ENCODE assay signal across 8 cellular contexts in genomic region chr14:64704145-64704742, GRCh38. TPM values are rescaled to one million over a fixed set of nuclear protein-coding genes. Genes with fewer than 3 reads are reported as not detected.
DNase-seq lines count a peak whose midpoint lies in the region; ATAC-seq, FAIRE-seq and TF ChIP-seq lines count a peak whose summit lies in the region.

Gene PLEKHG3 (plus strand): TSS chr14:64704424. CDS start chr14:64727632, 23,208 bp downstream.

- H2AFZ ChIP-seq in Loucy (ENCODE audit: low read length): peak within 1 kb of the TSS; percentile 83

- DNase-seq in Calu3 (peak; percentile 81), T-helper 9 cell (peak; percentile 40), kidney tubule cell (ENCODE audit: low spot score) (peak; percentile 94), small intestine (peak; percentile 83)

- H3K4me2 ChIP-seq in Loucy (ENCODE audit: low read depth, low read length, poor library complexity, severe bottlenecking): peak within 1 kb of the TSS; percentile 96

- H3K9me3 ChIP-seq in Loucy (ENCODE audit: insufficient read depth, low read depth, low read length): no peaks in the 10 kb centered on the region
- no peaks in the 10 kb centered on the region for H3K9me3 ChIP-seq in small intestine (ENCODE audit: control insufficient read depth, low read depth)

- no peaks in the 10 kb centered on the region for H4K20me1 ChIP-seq in Loucy (ENCODE audit: insufficient read depth, low read length, poor library complexity, severe bottlenecking)

- TF ChIP-seq CTCF in Calu3 (IDR thresholded peaks at IDR 0.05; ENCODE audit: unreplicated experiment) (no peak), Loucy (conservative IDR thresholded peaks at IDR 0.05; ENCODE audit: low read length) (no peak)

- CTCF ChIA-PET in Calu3 (lab: Charles Lee): interaction anchor here (0.7 to 1.7 kb wide), 2 partner anchors 16 to 60 kb away, joined by 3 to 4 read pairs; no protein-coding TSS in a partner anchor

- H3K79me2 ChIP-seq in Loucy (ENCODE audit: insufficient read depth, low read length): peaks cover 39% of the 10 kb centered on the region

- FAIRE-seq in small intestine (lab: Jason Lieb, UNC): no peak

- H3K4me1 ChIP-seq in Loucy (ENCODE audit: insufficient read depth, low read length, poor library complexity, severe bottlenecking): peaks cover 54% of the 10 kb centered on the region
- peaks cover 12 to 15% of the 10 kb centered on the region in 2 donors for H3K4me1 ChIP-seq in small intestine (ENCODE audit: control insufficient read depth in 2 of 2, insufficient read depth in 1 of 2, low read depth in 1 of 2, low read length in 1 of 2)

- peaks cover 10% of the 10 kb centered on the region; the same call in 1 of the 2 replicates for H3F3A ChIP-seq in Loucy (ENCODE audit: low read depth)

- peak within 1 kb of the TSS; percentile 47 for H3K27ac Mint-ChIP-seq in Calu3 (ENCODE audit: unreplicated experiment)
- peak within 1 kb of the TSS; percentile 79 for H3K27ac Mint-ChIP-seq in dendritic cell treated with granulocyte-macrophage colony-stimulating factor and Interleukin-4, amounts not matched to agents 40 ng/mL and 50 ng/mL, for 4 days

- no peak for ATAC-seq in HG03280 (IDR thresholded peaks at IDR 0.05; ENCODE audit: unreplicated experiment)
- ATAC-seq in GM19324 (IDR thresholded peaks at IDR 0.05; ENCODE audit: low FRiP score, unreplicated experiment): no peak

- peak within 1 kb of the TSS; percentile 89 for H3K9ac ChIP-seq in Loucy (ENCODE audit: low read depth, low read length, poor library complexity, severe bottlenecking)

- WGBS in small intestine, 3 donors: 0 to 1% (median 1%) methylated on average over 64 to 69 of the region's 69 CpGs

- H3K36me3 Mint-ChIP-seq in Calu3 (ENCODE audit: insufficient read depth, unreplicated experiment): peaks cover 46% of the 10 kb centered on the region
- H3K36me3 Mint-ChIP-seq in dendritic cell treated with granulocyte-macrophage colony-stimulating factor and Interleukin-4, amounts not matched to agents 40 ng/mL and 50 ng/mL, for 4 days (ENCODE audit: low read depth): peaks cover 8% of the 10 kb centered on the region

- BruUV-seq in Calu3 (replicated peaks; lab: Mats Ljungman, UMichigan): no TSS peak

- no peaks in the 10 kb centered on the region for H3K27me3 Mint-ChIP-seq in Calu3 (ENCODE audit: unreplicated experiment)
- H3K27me3 Mint-ChIP-seq in dendritic cell treated with granulocyte-macrophage colony-stimulating factor and Interleukin-4, amounts not matched to agents 40 ng/mL and 50 ng/mL, for 4 days: peaks cover 21% of the 10 kb centered on the region

- H3K4me3 Mint-ChIP-seq in Calu3 (ENCODE audit: low read depth, unreplicated experiment): peak within 1 kb of the TSS; percentile 75
- H3K4me3 Mint-ChIP-seq in dendritic cell treated with granulocyte-macrophage colony-stimulating factor and Interleukin-4, amounts not matched to agents 40 ng/mL and 50 ng/mL, for 4 days: peak within 1 kb of the TSS; percentile 79

- no peaks in the 10 kb centered on the region for H3K9me3 Mint-ChIP-seq in Calu3 (ENCODE audit: low read depth, unreplicated experiment)
- H3K9me3 Mint-ChIP-seq in dendritic cell treated with granulocyte-macrophage colony-stimulating factor and Interleukin-4, amounts not matched to agents 40 ng/mL and 50 ng/mL, for 4 days: no peaks in the 10 kb centered on the region

- peak within 1 kb of the TSS; percentile 76 to 80 for H3K27ac ChIP-seq in small intestine (ENCODE audit: low read depth in 1 of 2, low read length in 1 of 2)

- H3K36me3 ChIP-seq in Loucy (ENCODE audit: insufficient read depth, low read length) (no peaks in the 10 kb centered on the region), small intestine (ENCODE audit: control insufficient read depth in 2 of 2, insufficient read depth in 2 of 2, low read length in 2 of 2) (no peaks in the 10 kb centered on the region)

- H3K27me3 ChIP-seq in Loucy (ENCODE audit: insufficient read depth, low read length, poor library complexity, severe bottlenecking) (no peaks in the 10 kb centered on the region), small intestine (ENCODE audit: control insufficient read depth in 2 of 2, insufficient read depth in 2 of 2, low read length in 2 of 2) (no peaks in the 10 kb centered on the region)

- no peaks in the 10 kb centered on the region for H3K9me2 ChIP-seq in Loucy (replicated peaks; ENCODE audit: low read depth, low read length)

- intact Hi-C loops in Calu3 (cut with micrococcal nuclease; ENCODE audit: unreplicated experiment): no loop called here
- intact Hi-C loops in dendritic cell treated with granulocyte-macrophage colony-stimulating factor and Interleukin-4, amounts not matched to agents 40 ng/mL and 50 ng/mL, for 4 days (cut with micrococcal nuclease): no loop called here

- H3K4me3 ChIP-seq in Loucy (ENCODE audit: low read length, poor library complexity, severe bottlenecking): peak within 1 kb of the TSS; percentile 76
- H3K4me3 ChIP-seq in small intestine (ENCODE audit: low read depth in 1 of 2, low read length in 2 of 2): peak within 1 kb of the TSS; percentile 62 to 86

- H3K4me1 Mint-ChIP-seq in Calu3 (ENCODE audit: low read depth, unreplicated experiment): peaks cover 57% of the 10 kb centered on the region
- H3K4me1 Mint-ChIP-seq in dendritic cell treated with granulocyte-macrophage colony-stimulating factor and Interleukin-4, amounts not matched to agents 40 ng/mL and 50 ng/mL, for 4 days (ENCODE audit: low read depth): peaks cover 62% of the 10 kb centered on the region

RNA-seq across cellular contexts. Expression of gene PLEKHG3, which starts in this region (rescaled TPM):
- total RNA-seq in Calu3 (2022): 39.0 and 53.6 TPM in 2 replicates
- polyA plus RNA-seq in small intestine: 10 to 100 TPM; 12.7 to 18.6 (median 15.6) TPM

Comparison
In these comparisons a context has a peak if more than half of its experiments do, and no peak if none do; other contexts are left out.
1. DNase-seq: peak in every context shown above with its lines; median percentile 94 in kidney tubule cell; 83 in small intestine; 81 in Calu3; 40 in T-helper 9 cell.